ENCODE assay signal across 24 cellular contexts in the genomic region with DNA sequence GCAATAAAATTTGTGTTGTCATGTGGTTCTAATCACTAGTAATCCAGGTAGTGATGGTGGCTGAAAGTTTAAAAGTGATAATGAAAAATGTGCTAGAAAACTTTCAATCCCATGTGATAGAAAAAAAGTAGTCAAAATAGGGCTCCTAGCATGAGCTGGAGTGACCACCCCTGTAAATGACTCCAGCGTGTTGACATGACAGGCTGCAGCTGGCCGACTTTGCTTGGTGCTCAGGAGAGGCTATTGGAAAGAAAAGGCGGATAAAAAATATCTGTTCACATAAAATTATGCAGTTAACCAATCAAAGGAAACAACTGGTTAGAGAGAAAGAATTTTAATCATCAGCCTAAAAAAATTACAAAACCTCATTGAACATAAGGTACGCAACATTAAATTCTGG.
"Had no signal": no experiment of that assay in that cellular context is flagged by ENCODE, and none has a peak within 500 bp of the region (broad histone marks: within the 10 kb centered on the region; RNA-seq: fewer than 3 reads in every experiment).

No MANE protein-coding gene starts in this region.

- ATAC-seq: activated T-cell treated with anti-CD3 and anti-CD28 coated beads, Interleukin-2, amount 50 U/mL, for 4 hours had no signal

- H3K27me3 Mint-ChIP-seq: activated naive CD8-positive, alpha-beta T cell had no signal

- H3K36me3 Mint-ChIP-seq: activated naive CD8-positive, alpha-beta T cell had no signal

- H3K4me1 ChIP-seq: colonic mucosa, esophagus squamous epithelium had no signal

- H3K4me3 Mint-ChIP-seq: activated CD4-positive, alpha-beta memory T cell treated with anti-CD3 and anti-CD28 coated beads, Interleukin-2, amount 10 ng/mL, durations not matched to agents 7 days and 5 days; activated CD4-positive, alpha-beta T cell treated with anti-CD3 and anti-CD28 coated beads, Interleukin-2, amount 10 ng/mL, durations not matched to agents 7 days and 5 days; activated naive CD8-positive, alpha-beta T cell; activated T-cell treated with anti-CD3 and anti-CD28 coated beads, Interleukin-2, amount 50 U/mL, for 4 hours; activated T-helper 1 cell treated with anti-CD3 and anti-CD28 coated beads, Interleukin-12 subunit alpha, Interleukin-12 subunit beta, Interleukin-2, Interleukin-4 antibody, amounts not matched to agents 30 ng/mL and 10 ng/mL and 1 ng/mL, durations not matched to agents 14 hours and 24 hours and 36 hours had no signal

- DNase-seq: activated CD4-positive, alpha-beta memory T cell treated with anti-CD3 and anti-CD28 coated beads, Interleukin-2, amount 10 ng/mL, durations not matched to agents 7 days and 5 days; activated CD4-positive, alpha-beta T cell treated with anti-CD3 and anti-CD28 coated beads for 4 hours; activated CD4-positive, alpha-beta T cell treated with anti-CD3 and anti-CD28 coated beads, Interleukin-2, amount 10 ng/mL, durations not matched to agents 7 days and 5 days; activated CD4-positive, alpha-beta T cell treated with anti-CD3 and anti-CD28 coated beads, Interleukin-2, amount 50 U/mL, for 4 hours; activated CD4-positive, CD25-positive, alpha-beta regulatory T cell; activated CD4-positive, CD25-positive, alpha-beta regulatory T cell treated with anti-CD3 and anti-CD28 coated beads, Interleukin-2, amount 50 U/mL, for 72 hours; activated CD8-positive, alpha-beta memory T cell treated with anti-CD3 and anti-CD28 coated beads, Interleukin-2, amount 50 U/mL, for 48 hours; activated gamma-delta T cell treated with Interleukin-2 at 50 U/mL for 16 hours; activated naive CD4-positive, alpha-beta T cell treated with anti-CD3 and anti-CD28 coated beads, Interleukin-2, amount 50 U/mL, for 16 hours; activated naive CD4-positive, alpha-beta T cell treated with Interleukin-2 at 50 U/mL for 16 hours; activated T-cell treated with anti-CD3 and anti-CD28 coated beads for 4 hours; activated T-cell treated with anti-CD3 and anti-CD28 coated beads, Interleukin-2, amount 50 U/mL, for 4 hours; amniotic stem cell; anterior cingulate cortex; brain microvascular endothelial cell; colonic mucosa; effector CD8-positive, alpha-beta T cell; esophagus squamous epithelium; foreskin fibroblast; T-helper 2 cell had no signal

- H3K9me3 ChIP-seq: colonic mucosa, esophagus squamous epithelium had no signal

- H3K4me3 ChIP-seq: colonic mucosa, esophagus squamous epithelium had no signal

- H3K27ac Mint-ChIP-seq: activated CD4-positive, alpha-beta memory T cell treated with anti-CD3 and anti-CD28 coated beads, Interleukin-2, amount 10 ng/mL, durations not matched to agents 7 days and 5 days; activated CD4-positive, alpha-beta T cell treated with anti-CD3 and anti-CD28 coated beads, Interleukin-2, amount 10 ng/mL, durations not matched to agents 7 days and 5 days; activated naive CD8-positive, alpha-beta T cell; activated T-helper 1 cell treated with anti-CD3 and anti-CD28 coated beads, Interleukin-12 subunit alpha, Interleukin-12 subunit beta, Interleukin-2, Interleukin-4 antibody, amounts not matched to agents 30 ng/mL and 10 ng/mL and 1 ng/mL, durations not matched to agents 14 hours and 24 hours and 36 hours; activated T-helper 2 cell treated with anti-CD3 and anti-CD28 coated beads, Interferon-gamma antibody, Interleukin-2, Interleukin-4, amounts not matched to agents 10 μg/mL and 5 μg/mL and 100 μg/mL, durations not matched to agents 14 hours and 24 hours and 36 hours had no signal

- H3K27me3 ChIP-seq: brain microvascular endothelial cell, colonic mucosa, esophagus squamous epithelium had no signal

- H3K27ac ChIP-seq: brain microvascular endothelial cell, colonic mucosa, epithelial cell of prostate, esophagus squamous epithelium had no signal

- H3K36me3 ChIP-seq: brain microvascular endothelial cell, colonic mucosa, esophagus squamous epithelium had no signal

- H3K9me3 Mint-ChIP-seq: activated CD4-positive, alpha-beta memory T cell treated with anti-CD3 and anti-CD28 coated beads, Interleukin-2, amount 10 ng/mL, durations not matched to agents 7 days and 5 days; activated CD4-positive, alpha-beta T cell treated with anti-CD3 and anti-CD28 coated beads, Interleukin-2, amount 10 ng/mL, durations not matched to agents 7 days and 5 days; activated T-cell treated with anti-CD3 and anti-CD28 coated beads, Interleukin-2, amount 50 U/mL, for 4 hours; activated T-helper 1 cell treated with anti-CD3 and anti-CD28 coated beads, Interleukin-12 subunit alpha, Interleukin-12 subunit beta, Interleukin-2, Interleukin-4 antibody, amounts not matched to agents 30 ng/mL and 10 ng/mL and 1 ng/mL, durations not matched to agents 14 hours and 24 hours and 36 hours; activated T-helper 2 cell treated with anti-CD3 and anti-CD28 coated beads, Interferon-gamma antibody, Interleukin-2, Interleukin-4, amounts not matched to agents 10 μg/mL and 5 μg/mL and 100 μg/mL, durations not matched to agents 14 hours and 24 hours and 36 hours had no signal
